Comparison of ENCODE assay signal across 33 cellular contexts in the genomic region with DNA sequence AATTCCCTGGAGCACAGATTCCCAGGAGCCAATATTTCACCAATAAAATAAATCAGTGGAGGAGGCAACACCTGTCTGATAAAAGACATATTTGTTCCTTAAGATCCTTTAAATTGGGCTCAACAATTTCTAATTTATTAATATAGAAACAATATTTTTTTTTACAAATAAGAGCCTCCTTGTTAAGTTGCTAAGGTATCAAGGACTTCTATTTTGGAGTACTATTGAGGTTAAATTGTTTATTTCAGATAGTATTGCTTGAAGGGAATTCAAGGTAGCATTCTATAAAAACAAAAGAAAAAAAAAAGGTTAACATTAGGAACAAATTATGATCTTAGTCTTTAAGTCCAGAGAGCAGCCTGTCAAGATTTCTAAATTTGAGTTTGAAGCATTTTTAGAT. TPM values are rescaled to one million over a fixed set of nuclear protein-coding genes. Genes with fewer than 3 reads are reported as not detected.
"Had no signal": no experiment of that assay in that cellular context is flagged by ENCODE, and none has a peak within 500 bp of the region (broad histone marks: within the 10 kb centered on the region; RNA-seq: fewer than 3 reads in every experiment).

No MANE protein-coding gene starts in this region.

- DNase-seq: activated B cell treated with CpG ODN at 0.5 μM for 24 hours; activated CD4-positive, alpha-beta T cell treated with anti-CD3 and anti-CD28 coated beads for 48 hours; activated CD4-positive, alpha-beta T cell treated with anti-CD3 and anti-CD28 coated beads, Interleukin-2, amount 50 U/mL, for 1 hour; activated CD4-positive, alpha-beta T cell treated with anti-CD3 and anti-CD28 coated beads, Interleukin-2, amount 50 U/mL, for 48 hours; activated CD8-positive, alpha-beta memory T cell treated with anti-CD3 and anti-CD28 coated beads for 24 hours; activated CD8-positive, alpha-beta T cell treated with anti-CD3 and anti-CD28 coated beads for 36 hours; activated effector memory CD4-positive, alpha-beta T cell treated with Interleukin-2 at 50 U/mL for 16 hours; activated gamma-delta T cell treated with Interleukin-2 at 50 U/mL for 16 hours; activated naive CD4-positive, alpha-beta T cell treated with anti-CD3 and anti-CD28 coated beads, Interleukin-2, amount 50 U/mL, for 16 hours; activated naive CD4-positive, alpha-beta T cell treated with Interleukin-2 at 50 U/mL for 16 hours; activated T-cell treated with anti-CD3 and anti-CD28 coated beads, Interleukin-2, amount 50 U/mL, for 4 hours; adrenal gland; amygdala; aorta; body of pancreas; caudate nucleus; cortex of kidney; dermis blood vessel endothelial cell; effector CD4-positive, alpha-beta T cell; effector memory CD8-positive, alpha-beta T cell; erythroblast; foreskin keratinocyte; gastrocnemius medialis; glutamatergic neuron; heart left ventricle; T-helper 17 cell; T1000; WERI-Rb-1 had no signal

- H3K9me3 ChIP-seq: adrenal gland, body of pancreas, esophagus muscularis mucosa, gastrocnemius medialis, heart left ventricle had no signal

- H3K27me3 ChIP-seq: body of pancreas had no signal

- H3K4me1 ChIP-seq: foreskin keratinocyte had no signal

- H3K27ac ChIP-seq: adrenal gland, body of pancreas, esophagus muscularis mucosa, foreskin keratinocyte, gastrocnemius medialis, heart left ventricle, WERI-Rb-1 had no signal

- FAIRE-seq: colon had no signal

- ATAC-seq: activated CD4-positive, CD25-positive, alpha-beta regulatory T cell treated with anti-CD3 and anti-CD28 coated beads, Interleukin-2, amount 50 U/mL, for 24 hours; activated CD8-positive, alpha-beta T cell treated with anti-CD3 and anti-CD28 coated beads for 36 hours; activated T-cell treated with anti-CD3 and anti-CD28 coated beads, Interleukin-2, amount 50 U/mL, for 4 hours; activated T-helper 17 cell treated with anti-CD3 and anti-CD28 coated beads, Interleukin-2, amount 50 U/mL, for 72 hours; body of pancreas; effector memory CD8-positive, alpha-beta T cell; foreskin keratinocyte; gastrocnemius medialis; heart left ventricle; T-helper 17 cell had no signal

- H3K4me3 ChIP-seq: adrenal gland, body of pancreas, esophagus muscularis mucosa, gastrocnemius medialis, heart left ventricle had no signal

- H3K36me3 ChIP-seq: adrenal gland, esophagus muscularis mucosa, gastrocnemius medialis, heart left ventricle, WERI-Rb-1 had no signal

RNA-seq across cellular contexts. Expression of a gene that starts 19.5 kb away (rescaled TPM):
- total RNA-seq: activated B cell treated with CpG ODN at 0.5 μM for 24 hours; activated T-cell treated with anti-CD3 and anti-CD28 coated beads, Interleukin-2, amount 50 U/mL, for 4 hours; activated T-helper 17 cell treated with anti-CD3 and anti-CD28 coated beads, Interleukin-2, amount 50 U/mL, for 72 hours; adrenal gland; aorta; body of pancreas; chondrocyte; dermis blood vessel endothelial cell; esophagus muscularis mucosa; foreskin keratinocyte; gastrocnemius medialis; heart left ventricle; T-helper 17 cell had no signal
- polyA plus RNA-seq: adrenal gland, aorta, foreskin keratinocyte, heart left ventricle had no signal

RNA-seq across cellular contexts. Expression of a gene that starts 29.5 kb away (rescaled TPM):
- total RNA-seq: activated B cell treated with CpG ODN at 0.5 μM for 24 hours; activated CD8-positive, alpha-beta T cell treated with anti-CD3 and anti-CD28 coated beads for 36 hours; activated T-cell treated with anti-CD3 and anti-CD28 coated beads, Interleukin-2, amount 50 U/mL, for 4 hours; body of pancreas; dermis blood vessel endothelial cell; foreskin keratinocyte had no signal
- polyA plus RNA-seq: foreskin keratinocyte had no signal
